ENCODE assay signal across 9 cellular contexts in the genomic region with DNA sequence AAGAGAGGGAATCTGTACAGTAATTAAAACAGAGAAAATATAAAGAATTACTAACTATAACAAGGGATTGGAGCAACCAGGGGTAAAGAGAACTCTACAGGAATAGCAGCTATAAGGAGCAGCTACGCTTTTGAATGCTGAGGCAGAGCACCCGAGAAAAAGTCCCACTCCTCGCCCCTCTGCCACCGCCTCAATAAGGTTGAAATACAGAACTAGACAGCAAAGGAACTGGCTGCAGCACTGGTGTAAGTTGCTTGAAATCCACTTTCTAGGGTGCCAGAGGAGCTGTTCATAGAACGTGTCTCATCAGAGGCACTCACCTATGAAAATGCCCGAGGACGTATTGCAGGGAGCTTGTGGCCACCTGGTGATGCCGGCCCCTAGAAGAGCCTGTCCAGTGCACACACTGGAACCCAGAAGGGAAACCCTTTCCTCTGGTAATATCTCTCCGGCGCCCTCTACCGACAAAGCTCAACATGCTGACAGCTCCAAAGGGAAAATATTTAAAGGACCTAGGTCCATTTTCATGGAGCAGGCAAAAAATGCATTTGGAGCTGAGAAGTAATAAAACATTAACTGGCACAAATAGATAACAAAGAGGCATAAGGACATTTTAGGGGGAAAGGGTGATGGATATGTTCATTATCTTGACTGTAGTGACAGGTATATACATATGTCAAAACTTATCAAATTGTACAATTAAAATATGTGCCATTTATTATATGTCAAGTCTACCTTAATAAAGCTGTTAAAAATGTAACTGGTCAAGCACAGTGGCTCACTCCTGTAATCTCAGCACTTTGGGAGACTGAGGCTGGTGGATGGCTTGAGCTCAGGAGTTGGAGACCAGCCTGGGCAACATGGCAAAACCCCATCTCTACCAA.
DNase-seq lines count a peak whose midpoint lies in the region; ATAC-seq and TF ChIP-seq lines count a peak whose summit lies in the region.
"Had no signal": no experiment of that assay in that cellular context is flagged by ENCODE, and none has a peak within 500 bp of the region (broad histone marks: within the 10 kb centered on the region; RNA-seq: fewer than 3 reads in every experiment).

No MANE protein-coding gene starts in this region.

- H3K27ac Mint-ChIP-seq in activated T-helper 2 cell treated with anti-CD3 and anti-CD28 coated beads, Interferon-gamma antibody, Interleukin-2, Interleukin-4, amounts not matched to agents 10 μg/mL and 5 μg/mL and 100 μg/mL, durations not matched to agents 14 hours and 24 hours and 36 hours = no peak overlapping the region
- H3K27ac Mint-ChIP-seq: memory B cell had no signal

- H3K4me1 Mint-ChIP-seq in activated T-helper 2 cell treated with anti-CD3 and anti-CD28 coated beads, Interferon-gamma antibody, Interleukin-2, Interleukin-4, amounts not matched to agents 10 μg/mL and 5 μg/mL and 100 μg/mL, durations not matched to agents 14 hours and 24 hours and 36 hours (ENCODE audit: low read depth) = no peaks in the 10 kb centered on the region
- H3K4me1 Mint-ChIP-seq: memory B cell had no signal

- peak; percentile 54 for ATAC-seq in HG02973 (IDR thresholded peaks at IDR 0.05; ENCODE audit: unreplicated experiment)
- ATAC-seq in heart left ventricle = peak in 3 of 4 donors; percentile 49 to 52 (median 50)
- ATAC-seq in HG03469 (IDR thresholded peaks at IDR 0.05; ENCODE audit: unreplicated experiment) = no peak

- H3K36me3 Mint-ChIP-seq in activated T-helper 2 cell treated with anti-CD3 and anti-CD28 coated beads, Interferon-gamma antibody, Interleukin-2, Interleukin-4, amounts not matched to agents 10 μg/mL and 5 μg/mL and 100 μg/mL, durations not matched to agents 14 hours and 24 hours and 36 hours (ENCODE audit: low read depth) = no peaks in the 10 kb centered on the region
- H3K36me3 Mint-ChIP-seq: memory B cell had no signal

- H3K4me3 Mint-ChIP-seq in activated T-helper 2 cell treated with anti-CD3 and anti-CD28 coated beads, Interferon-gamma antibody, Interleukin-2, Interleukin-4, amounts not matched to agents 10 μg/mL and 5 μg/mL and 100 μg/mL, durations not matched to agents 14 hours and 24 hours and 36 hours (ENCODE audit: low read depth) = no peak overlapping the region
- H3K4me3 Mint-ChIP-seq: memory B cell had no signal

- TF ChIP-seq POLR2A in heart left ventricle (IDR thresholded peaks at IDR 0.05) = no peak

- no peaks in the 10 kb centered on the region for H3K36me3 ChIP-seq in heart left ventricle

- H3K27me3 Mint-ChIP-seq in activated T-helper 2 cell treated with anti-CD3 and anti-CD28 coated beads, Interferon-gamma antibody, Interleukin-2, Interleukin-4, amounts not matched to agents 10 μg/mL and 5 μg/mL and 100 μg/mL, durations not matched to agents 14 hours and 24 hours and 36 hours (ENCODE audit: low read depth) = peaks cover 3% of the 10 kb centered on the region

- no peak overlapping the region for H3K27ac ChIP-seq in heart left ventricle

- H3K9me3 Mint-ChIP-seq in activated T-helper 2 cell treated with anti-CD3 and anti-CD28 coated beads, Interferon-gamma antibody, Interleukin-2, Interleukin-4, amounts not matched to agents 10 μg/mL and 5 μg/mL and 100 μg/mL, durations not matched to agents 14 hours and 24 hours and 36 hours = no peaks in the 10 kb centered on the region
- H3K9me3 Mint-ChIP-seq: memory B cell had no signal

- intact Hi-C loops in activated T-helper 2 cell treated with anti-CD3 and anti-CD28 coated beads, Interferon-gamma antibody, Interleukin-2, Interleukin-4, amounts not matched to agents 10 μg/mL and 5 μg/mL and 100 μg/mL, durations not matched to agents 14 hours and 24 hours and 36 hours (cut with micrococcal nuclease) = loop anchor here (2.0 kb wide), 1 partner anchor 114 kb away; no protein-coding TSS in a partner anchor
- intact Hi-C loops in heart left ventricle (cut with DNase I) = loop anchor here (2.0 to 10.0 kb wide), 7 partner anchors 104 to 196 kb away; no protein-coding TSS in a partner anchor

- DNase-seq in AG08396 (ENCODE audit: low spot score) (peak; percentile 62), NCI-H774 (lab: John Stamatoyannopoulos, UW) (peak; percentile 65), heart left ventricle (peak; percentile 41 to 73 (median 56)), renal cortical epithelial cell (ENCODE audit: low read depth) (peak; percentile 53)
- DNase-seq in activated T-helper 2 cell treated with anti-CD3 and anti-CD28 coated beads, Interferon-gamma antibody, Interleukin-2, Interleukin-4, amounts not matched to agents 10 μg/mL and 5 μg/mL and 100 μg/mL, durations not matched to agents 14 hours and 24 hours and 36 hours (ENCODE audit: low spot score) = peak; percentile 28

- no peaks in the 10 kb centered on the region for H3K4me1 ChIP-seq in heart left ventricle

- H3K27me3 ChIP-seq in heart left ventricle = no peaks in the 10 kb centered on the region

- no peaks in the 10 kb centered on the region for H3K9me3 ChIP-seq in heart left ventricle

- TF ChIP-seq CTCF in GM12873 (IDR thresholded peaks at IDR 0.05; ENCODE audit: insufficient read depth, low read depth, low read length, missing control alignments) = peak; percentile 72
- TF ChIP-seq CTCF in heart left ventricle (IDR thresholded peaks at IDR 0.05) = peak; percentile 18 to 70 (median 53)

- no peak overlapping the region for H3K4me3 ChIP-seq in heart left ventricle

- WGBS in heart left ventricle, 4 donors = 36 to 45% (median 41%) methylated on average over 11 of the region's 11 CpGs
